8 cellular contexts compared by ENCODE assay signal in the genomic region with DNA sequence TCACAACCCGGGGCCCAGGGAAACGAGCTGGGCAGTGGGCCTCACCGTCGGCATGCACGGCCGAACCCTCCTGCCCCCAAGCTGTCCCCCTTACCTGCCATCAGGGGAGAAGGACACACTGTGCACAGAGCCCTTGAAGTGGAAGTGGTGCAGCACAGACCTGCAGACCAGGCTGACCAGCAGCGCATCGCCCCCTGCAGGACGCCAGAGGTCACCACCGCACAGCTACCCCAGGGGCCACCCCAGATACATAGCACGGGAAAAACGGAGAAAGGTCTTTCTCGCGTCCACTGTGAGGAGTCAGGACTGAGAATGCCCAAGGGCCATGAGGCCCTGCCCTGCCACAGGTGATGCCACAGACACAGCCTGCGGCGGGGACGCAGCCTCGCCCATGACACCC.
DNase-seq lines count a peak whose midpoint lies in the region; ATAC-seq, FAIRE-seq and TF ChIP-seq lines count a peak whose summit lies in the region.
"Not testable (repeated sequence)": the region's sequence is repeated elsewhere in the genome, so short reads cannot be mapped to it uniquely, and the experiment has no call there.

No MANE protein-coding gene starts in this region.

- not testable (repeated sequence) for H3K27ac ChIP-seq in CD8-positive, alpha-beta T cell (ENCODE audit: low read depth, low read length); PC-3 (ENCODE audit: low read length); K562 (ENCODE audit: extremely low read depth, low read depth, low read length); testis

- not testable (repeated sequence) for TF ChIP-seq POLR2A in K562 (conservative IDR thresholded peaks at IDR 0.05); testis (IDR thresholded peaks at IDR 0.05)

- H3K36me3 Mint-ChIP-seq in CD8-positive, alpha-beta T cell; activated CD8-positive, alpha-beta T cell treated with anti-CD3 and anti-CD28 coated beads, Interleukin-2, amount 10 ng/mL, durations not matched to agents 7 days and 5 days (ENCODE audit: low read depth): not testable (repeated sequence)

- TF ChIP-seq CTCF in CD8-positive, alpha-beta T cell (IDR thresholded peaks at IDR 0.05); PC-3 (conservative IDR thresholded peaks at IDR 0.05; ENCODE audit: low read depth, low read length); K562 (IDR thresholded peaks at IDR 0.05 in 2 of 3, conservative IDR thresholded peaks at IDR 0.05 in 1 of 3; ENCODE audit: insufficient read depth in 2 of 3, low read depth in 1 of 3, low read length in 3 of 3); testis (IDR thresholded peaks at IDR 0.05): not testable (repeated sequence)
- TF ChIP-seq CTCF in retinal pigment epithelial cell (conservative IDR thresholded peaks at IDR 0.05; ENCODE audit: low read depth, low read length), result peak; percentile 13

- not testable (repeated sequence) for H3K27me3 Mint-ChIP-seq in CD8-positive, alpha-beta T cell (ENCODE audit: low read depth); activated CD8-positive, alpha-beta T cell treated with anti-CD3 and anti-CD28 coated beads, Interleukin-2, amount 10 ng/mL, durations not matched to agents 7 days and 5 days (ENCODE audit: low read depth)

- BruUV-seq in PC-3 (replicated peaks; lab: Mats Ljungman, UMichigan); K562 (replicated peaks; lab: Mats Ljungman, UMichigan): not testable (repeated sequence)

- not testable (repeated sequence) for H3K79me2 ChIP-seq in PC-3 (ENCODE audit: low read length); K562 (ENCODE audit: control insufficient read depth, insufficient read depth, low read length)

- not testable (repeated sequence) for H3K9me2 ChIP-seq in PC-3 (replicated peaks; ENCODE audit: low read length)

- not testable (repeated sequence) for H3K4me2 ChIP-seq in PC-3 (ENCODE audit: low read length); K562 (ENCODE audit: insufficient read depth, low read length)

- H3K4me3 Mint-ChIP-seq in CD8-positive, alpha-beta T cell; activated CD8-positive, alpha-beta T cell treated with anti-CD3 and anti-CD28 coated beads, Interleukin-2, amount 10 ng/mL, durations not matched to agents 7 days and 5 days: not testable (repeated sequence)

- H3K27ac Mint-ChIP-seq in CD8-positive, alpha-beta T cell; activated CD8-positive, alpha-beta T cell treated with anti-CD3 and anti-CD28 coated beads, Interleukin-2, amount 10 ng/mL, durations not matched to agents 7 days and 5 days: not testable (repeated sequence)

- not testable (repeated sequence) for FAIRE-seq in K562 (lab: Jason Lieb, UNC)

- TF ChIP-seq EP300 in K562 (IDR thresholded peaks at IDR 0.05; ENCODE audit: low read length), result not testable (repeated sequence)

- H3K9me3 ChIP-seq in CD8-positive, alpha-beta T cell (ENCODE audit: low read length); PC-3 (ENCODE audit: low read length); K562 (replicated peaks; ENCODE audit: control insufficient read depth, insufficient read depth, low read depth, low read length); testis: not testable (repeated sequence)

- POLR2A ChIA-PET in CD8-positive, alpha-beta T cell (lab: Charles Lee); PC-3 (lab: Charles Lee; ENCODE audit: unreplicated experiment); activated CD8-positive, alpha-beta T cell treated with anti-CD3 and anti-CD28 coated beads, Interleukin-2, amount 10 ng/mL, durations not matched to agents 7 days and 5 days (lab: Charles Lee); K562 (lab: Yijun Ruan, JAX): not testable (repeated sequence)

- TF ChIP-seq RAD21 in K562 (CRISPR knock-in tag; conservative IDR thresholded peaks at IDR 0.05 in 1 of 2, IDR thresholded peaks at IDR 0.05 in 1 of 2), result not testable (repeated sequence)

- H3K4me3 ChIP-seq in CD8-positive, alpha-beta T cell (ENCODE audit: low read depth, low read length); PC-3 (ENCODE audit: low read length); K562; retinal pigment epithelial cell (ENCODE audit: low read length); testis: not testable (repeated sequence)

- in situ Hi-C loops in K562 (cut with MboI), result not testable (repeated sequence)

- H3K27me3 ChIP-seq in CD8-positive, alpha-beta T cell (ENCODE audit: insufficient read depth, low read length); PC-3 (ENCODE audit: low read length); K562 (ENCODE audit: control insufficient read depth in 2 of 2, insufficient read depth in 2 of 2, low read length in 2 of 2); testis: not testable (repeated sequence)

- WGBS in K562 (ENCODE audit: insufficient coverage, low coverage, missing lambda C conversion rate), result 80% methylated on average over 1 of the region's 18 CpGs
- no CpG with 5 or more reads among the region's 18 CpGs for WGBS in testis, 2 donors

- H3K9me3 Mint-ChIP-seq in CD8-positive, alpha-beta T cell; activated CD8-positive, alpha-beta T cell treated with anti-CD3 and anti-CD28 coated beads, Interleukin-2, amount 10 ng/mL, durations not matched to agents 7 days and 5 days (ENCODE audit: insufficient read depth): not testable (repeated sequence)

- peak; percentile 70 for ATAC-seq in CD8-positive, alpha-beta T cell
- ATAC-seq in PC-3 (peak; percentile 62; the same call in 1 of the 2 replicates), K562 (peak; percentile 98), Right ventricle myocardium superior (ENCODE audit: poor library complexity) (peak; percentile 39)
- peak; percentile 76 for ATAC-seq in activated CD8-positive, alpha-beta T cell treated with anti-CD3 and anti-CD28 coated beads, Interleukin-2, amount 10 ng/mL, durations not matched to agents 7 days and 5 days

- intact Hi-C loops in CD8-positive, alpha-beta T cell (cut with DNase I, micrococcal nuclease); PC-3 (cut with micrococcal nuclease); K562 (cut with micrococcal nuclease); Right ventricle myocardium superior (cut with DNase I); testis (cut with DNase I; ENCODE audit: low total_unique reads): not testable (repeated sequence)

- CTCF ChIA-PET in CD8-positive, alpha-beta T cell (lab: Charles Lee); PC-3 (lab: Charles Lee); activated CD8-positive, alpha-beta T cell treated with anti-CD3 and anti-CD28 coated beads, Interleukin-2, amount 10 ng/mL, durations not matched to agents 7 days and 5 days (lab: Charles Lee); K562 (lab: Yijun Ruan, JAX; ENCODE audit: low intra/inter-chr PET ratio): not testable (repeated sequence)

- not testable (repeated sequence) for H3F3A ChIP-seq in PC-3 (ENCODE audit: low read length, unreplicated experiment)

- not testable (repeated sequence) for H3K9me1 ChIP-seq in K562 (ENCODE audit: control insufficient read depth, insufficient read depth, low read length)

- DNase-seq in CD8-positive, alpha-beta T cell, result peak in 1 of 7 experiments; percentile 18
- DNase-seq in PC-3; K562 (ENCODE audit: extremely low read depth in 1 of 4, low spot score in 3 of 4); Right ventricle myocardium superior; retinal pigment epithelial cell (ENCODE audit: low read depth): not testable (repeated sequence)
- peak; percentile 30 for DNase-seq in activated CD8-positive, alpha-beta T cell treated with anti-CD3 and anti-CD28 coated beads, Interleukin-2, amount 10 ng/mL, durations not matched to agents 7 days and 5 days
- DNase-seq in mesenteric fat pad (ENCODE audit: low spot score) (peak; percentile 39), testis (peak; percentile 18)

- H3K9ac ChIP-seq in PC-3 (ENCODE audit: low read length); K562 (ENCODE audit: insufficient read depth in 1 of 2, low read depth in 2 of 2, low read length in 2 of 2): not testable (repeated sequence)

- H2AFZ ChIP-seq in PC-3 (ENCODE audit: low read length); K562 (ENCODE audit: low read depth, low read length): not testable (repeated sequence)

- H3K4me1 ChIP-seq in CD8-positive, alpha-beta T cell (ENCODE audit: insufficient read depth, low read length); PC-3 (ENCODE audit: insufficient read depth, low read length); K562 (replicated peaks in 1 of 2; ENCODE audit: control insufficient read depth in 2 of 2, insufficient read depth in 2 of 2, low read length in 2 of 2); testis: not testable (repeated sequence)

- H3K4me1 Mint-ChIP-seq in CD8-positive, alpha-beta T cell (ENCODE audit: low read depth); activated CD8-positive, alpha-beta T cell treated with anti-CD3 and anti-CD28 coated beads, Interleukin-2, amount 10 ng/mL, durations not matched to agents 7 days and 5 days (ENCODE audit: low read depth): not testable (repeated sequence)

- H3K36me3 ChIP-seq in CD8-positive, alpha-beta T cell (ENCODE audit: insufficient read depth, low read length); PC-3 (ENCODE audit: low read depth, low read length); K562 (ENCODE audit: control insufficient read depth, insufficient read depth, low read length); testis (ENCODE audit: low read depth, missing control alignments): not testable (repeated sequence)

- H4K20me1 ChIP-seq in PC-3 (ENCODE audit: low read length); K562 (replicated peaks; ENCODE audit: control insufficient read depth, insufficient read depth, low read length): not testable (repeated sequence)

Comparison
In these comparisons a context has a peak if more than half of its experiments do, and no peak if none do; other contexts are left out.
1. ATAC-seq: peak in every context shown above with its lines; median percentile 98 in K562; 76 in activated CD8-positive, alpha-beta T cell treated with anti-CD3 and anti-CD28 coated beads, Interleukin-2, amount 10 ng/mL, durations not matched to agents 7 days and 5 days; 70 in CD8-positive, alpha-beta T cell; 62 in PC-3; 39 in Right ventricle myocardium superior.